25 cellular contexts compared by ENCODE assay signal in genomic region chr12:23376238-23376637, GRCh38.
DNase-seq lines count a peak whose midpoint lies in the region; ATAC-seq and TF ChIP-seq lines count a peak whose summit lies in the region.
"Had no signal": no experiment of that assay in that cellular context is flagged by ENCODE, and none has a peak within 500 bp of the region (broad histone marks: within the 10 kb centered on the region; RNA-seq: fewer than 3 reads in every experiment).

No MANE protein-coding gene starts in this region.

- ATAC-seq in foreskin keratinocyte (no peak), HG03378 (IDR thresholded peaks at IDR 0.05; ENCODE audit: unreplicated experiment) (no peak)
- ATAC-seq: CD8-positive, alpha-beta T cell had no signal

- H3K27ac ChIP-seq in breast epithelium (no peak overlapping the region), foreskin keratinocyte (no peak overlapping the region), Peyer's patch (no peak overlapping the region), PC-9 (no peak overlapping the region)
- H3K27ac ChIP-seq: lower lobe of right lung, right atrium auricular region, suprapubic skin had no signal

- no peaks in the 10 kb centered on the region for H3K79me2 ChIP-seq in PC-9 (ENCODE audit: low read depth)

- no peaks in the 10 kb centered on the region for H3K9me2 ChIP-seq in PC-9 (ENCODE audit: insufficient read depth)

- H3F3A ChIP-seq in PC-9 (ENCODE audit: insufficient read depth, low read depth), result no peaks in the 10 kb centered on the region

- POLR2A ChIA-PET in PC-9 (lab: Charles Lee; ENCODE audit: unreplicated experiment), result no interaction called here

- DNase-seq in T47D (ENCODE audit: low read depth in 1 of 2, low spot score in 1 of 2) (peak; percentile 6 to 49), breast epithelium (ENCODE audit: low spot score in 2 of 2) (no peak), SK-MEL-5 (ENCODE audit: low read depth, low spot score) (peak; percentile 37), foreskin keratinocyte (no peak), NCI-H524 (lab: John Stamatoyannopoulos, UW) (no peak), Peyer's patch (no peak), PC-9 (no peak)
- DNase-seq: activated CD4-positive, alpha-beta T cell treated with anti-CD3 and anti-CD28 coated beads, Interleukin-2, amount 50 U/mL, for 1 hour; activated CD8-positive, alpha-beta memory T cell treated with anti-CD3 and anti-CD28 coated beads, Interleukin-2, amount 50 U/mL, for 48 hours; amniotic stem cell; CD8-positive, alpha-beta T cell; DMS79 treated with DMSO at 0.1 percent for 48 hours; effector CD4-positive, alpha-beta T cell; immature natural killer cell; KG1; lower lobe of right lung; NCI-H1417; NCI-H2171 treated with DMSO at 0.1 percent for 48 hours; NCI-H748 treated with DMSO at 0.1 percent for 48 hours; occipital lobe; stimulated activated CD4-positive, alpha-beta T cell treated with anti-CD3 and anti-CD28 coated beads, Interleukin-15, amount 100 ng/mL, for 24 hours; SW 1271 had no signal

- in situ Hi-C loops in T47D (cut with HindIII; ENCODE audit: low pct_unique_long_range_greater_than_20kb, low sequenced_read_pairs) (no loop called here), SK-MEL-5 (cut with HindIII; ENCODE audit: low pct_unique_long_range_greater_than_20kb, low sequenced_read_pairs) (no loop called here)

- BruUV-seq in PC-9 (replicated peaks; lab: Mats Ljungman, UMichigan), result no TSS peak

- H3K4me1 ChIP-seq in breast epithelium (no peaks in the 10 kb centered on the region), foreskin keratinocyte (no peaks in the 10 kb centered on the region), Peyer's patch (no peaks in the 10 kb centered on the region), PC-9 (replicated peaks; ENCODE audit: insufficient read depth) (no peaks in the 10 kb centered on the region)
- H3K4me1 ChIP-seq: lower lobe of right lung, right atrium auricular region, suprapubic skin had no signal

- H2AFZ ChIP-seq in PC-9, result no peak overlapping the region

- H3K4me2 ChIP-seq in PC-9, result no peak overlapping the region

- TF ChIP-seq CTCF in breast epithelium (IDR thresholded peaks at IDR 0.05) (no peak), foreskin keratinocyte (conservative IDR thresholded peaks at IDR 0.05) (peak; percentile 21), Peyer's patch (IDR thresholded peaks at IDR 0.05) (peak in 1 of 6 experiments; percentile 18), PC-9 (conservative IDR thresholded peaks at IDR 0.05) (no peak)

- H3K36me3 ChIP-seq in breast epithelium, result no peaks in the 10 kb centered on the region
- H3K36me3 ChIP-seq in Peyer's patch, result no peaks in the 10 kb centered on the region
- no peaks in the 10 kb centered on the region for H3K36me3 ChIP-seq in PC-9 (ENCODE audit: low read depth)
- H3K36me3 ChIP-seq: lower lobe of right lung, right atrium auricular region, suprapubic skin had no signal

- no peak for TF ChIP-seq POLR2A in breast epithelium (IDR thresholded peaks at IDR 0.05)
- TF ChIP-seq POLR2A in Peyer's patch (IDR thresholded peaks at IDR 0.05), result no peak

- CTCF ChIA-PET in PC-9 (lab: Charles Lee), result no interaction called here

- H3K4me3 ChIP-seq in breast epithelium (no peak overlapping the region), Peyer's patch (no peak overlapping the region), PC-9 (no peak overlapping the region)
- H3K4me3 ChIP-seq: lower lobe of right lung, right atrium auricular region, suprapubic skin had no signal

- H3K27me3 ChIP-seq in breast epithelium (no peaks in the 10 kb centered on the region), foreskin keratinocyte (no peaks in the 10 kb centered on the region), Peyer's patch (no peaks in the 10 kb centered on the region), PC-9 (ENCODE audit: insufficient read depth, low read depth) (no peaks in the 10 kb centered on the region)
- H3K27me3 ChIP-seq: right atrium auricular region, suprapubic skin had no signal

- intact Hi-C loops in breast epithelium (cut with DNase I; ENCODE audit: low total_unique reads) (loop anchor here (10.0 kb wide), 2 partner anchors 929 to 1679 kb away; a partner anchor contains a TSS), PC-9 (cut with micrococcal nuclease; ENCODE audit: unreplicated experiment) (no loop called here)

- H3K9me3 ChIP-seq in breast epithelium (peaks cover 14 to 18% of the 10 kb centered on the region in 2 donors), Peyer's patch (peaks cover 0 to 3% (median 0%) of the 10 kb centered on the region in 4 donors), PC-9 (ENCODE audit: insufficient read depth, low read depth) (no peaks in the 10 kb centered on the region)

- no peaks in the 10 kb centered on the region for H4K20me1 ChIP-seq in PC-9 (ENCODE audit: insufficient read depth)

Comparison
In these comparisons a context has a peak if more than half of its experiments do, and no peak if none do; other contexts are left out.
1. DNase-seq: peak in T47D (2 of 2) and SK-MEL-5 (single experiment); none in breast epithelium (0 of 2), foreskin keratinocyte (0 of 2), NCI-H524 (0 of 2), Peyer's patch (0 of 3) and PC-9 (0 of 2).